24 cellular contexts compared by ENCODE assay signal in genomic region chr6:78062993-78063392, GRCh38.
"Had no signal": no experiment of that assay in that cellular context is flagged by ENCODE, and none has a peak within 500 bp of the region (broad histone marks: within the 10 kb centered on the region; RNA-seq: fewer than 3 reads in every experiment).

No MANE protein-coding gene starts in this region.

- H3K4me1 ChIP-seq: esophagus squamous epithelium, lower lobe of right lung, psoas muscle, spleen, testis, tibial artery had no signal

- H3K27me3 ChIP-seq: esophagus squamous epithelium, spleen, testis, tibial artery had no signal

- H3K36me3 ChIP-seq: esophagus squamous epithelium, lower lobe of right lung, spleen, tibial artery had no signal

- FAIRE-seq: endometrium, frontal cortex, keratinocyte had no signal

- H3K4me3 ChIP-seq: esophagus squamous epithelium, lower lobe of right lung, psoas muscle, skin epidermis, spleen, testis, tibial artery had no signal

- ATAC-seq: effector memory CD8-positive, alpha-beta T cell; left ventricle myocardium superior; lower lobe of right lung; naive thymus-derived CD8-positive, alpha-beta T cell; psoas muscle; right cardiac atrium; stimulated activated memory B cell treated with anti-CD40 and anti-IgM and Interleukin-4, amounts not matched to agents 10 μg/mL and 1 μg/mL and 100 μg/mL, for 72 hours; stimulated activated naive CD8-positive, alpha-beta T cell treated with anti-CD3 and anti-CD28 coated beads, Interleukin-15, Interleukin-2, amounts not matched to agents 100 U/mL and 50 U/mL, for 24 hours had no signal

- H3K27ac ChIP-seq: esophagus squamous epithelium, lower lobe of right lung, psoas muscle, skin epidermis, spleen, testis, tibial artery had no signal

- DNase-seq: cortex of kidney; effector memory CD8-positive, alpha-beta T cell; erythroblast; esophagus squamous epithelium; hypothalamus; immature natural killer cell; left ventricle myocardium superior; lower lobe of right lung; naive thymus-derived CD8-positive, alpha-beta T cell; nephron progenitor cell; nucleus accumbens; psoas muscle; right cardiac atrium; spleen; stimulated activated CD4-positive, alpha-beta T cell treated with anti-CD3 and anti-CD28 coated beads, Interleukin-4, amount 100 ng/mL, for 4 hours; stimulated activated naive CD8-positive, alpha-beta T cell treated with anti-CD3 and anti-CD28 coated beads, Interleukin-15, Interleukin-2, amounts not matched to agents 100 U/mL and 50 U/mL, for 24 hours; substantia nigra; testis; tibial artery had no signal

- H3K9me3 ChIP-seq: esophagus squamous epithelium, lower lobe of right lung, psoas muscle, testis, tibial artery had no signal
